ENCODE assay signal across 8 cellular contexts in genomic region chr1:66445492-66446181, GRCh38.
DNase-seq lines count a peak whose midpoint lies in the region; ATAC-seq and TF ChIP-seq lines count a peak whose summit lies in the region.

No MANE protein-coding gene starts in this region.

- DNase-seq in PC-3 (no peak), SKM-1 (lab: John Stamatoyannopoulos, UW; ENCODE audit: unreplicated experiment) (no peak), NCI-H187 treated with DMSO at 0.1 percent for 48 hours (lab: John Stamatoyannopoulos, UW) (no peak), NCI-H524 treated with DMSO at 0.1 percent for 48 hours (lab: John Stamatoyannopoulos, UW) (no peak)
- DNase-seq in activated naive CD8-positive, alpha-beta T cell treated with anti-CD3 and anti-CD28 coated beads for 36 hours: peak; percentile 58
- peak; percentile 74 for DNase-seq in natural killer cell treated with Interleukin-12 subunit alpha and Interleukin-12 subunit beta and Interleukin-15 and Interleukin-18, amount 100 ng/mL, for 72 hours (ENCODE audit: low spot score)

- peaks cover 2% of the 10 kb centered on the region for H3K9me3 Mint-ChIP-seq in activated naive CD8-positive, alpha-beta T cell treated with anti-CD3 and anti-CD28 coated beads for 36 hours
- no peaks in the 10 kb centered on the region for H3K9me3 Mint-ChIP-seq in natural killer cell treated with Interleukin-12 subunit alpha and Interleukin-12 subunit beta and Interleukin-15 and Interleukin-18, amount 100 ng/mL, for 72 hours

- peaks cover 7% of the 10 kb centered on the region for H3K27me3 Mint-ChIP-seq in activated naive CD8-positive, alpha-beta T cell treated with anti-CD3 and anti-CD28 coated beads for 36 hours
- H3K27me3 Mint-ChIP-seq in natural killer cell treated with Interleukin-12 subunit alpha and Interleukin-12 subunit beta and Interleukin-15 and Interleukin-18, amount 100 ng/mL, for 72 hours: peaks cover 0 to 7% of the 10 kb centered on the region in 2 donors

- peaks cover 28% of the 10 kb centered on the region for H3K4me1 Mint-ChIP-seq in activated naive CD8-positive, alpha-beta T cell treated with anti-CD3 and anti-CD28 coated beads for 36 hours
- peaks cover 25 to 31% of the 10 kb centered on the region in 2 donors for H3K4me1 Mint-ChIP-seq in natural killer cell treated with Interleukin-12 subunit alpha and Interleukin-12 subunit beta and Interleukin-15 and Interleukin-18, amount 100 ng/mL, for 72 hours (ENCODE audit: low read depth in 2 of 2)

- no peak overlapping the region for H3K4me3 ChIP-seq in PC-3 (ENCODE audit: low read length)

- no peaks in the 10 kb centered on the region for H3K4me1 ChIP-seq in PC-3 (ENCODE audit: insufficient read depth, low read length)

- H3K27ac ChIP-seq in PC-3 (ENCODE audit: low read length): no peak overlapping the region

- no peak for TF ChIP-seq CTCF in PC-3 (conservative IDR thresholded peaks at IDR 0.05; ENCODE audit: low read depth, low read length)

- POLR2A ChIA-PET in PC-3 (lab: Charles Lee; ENCODE audit: unreplicated experiment): no interaction called here

- no peaks in the 10 kb centered on the region for H3K79me2 ChIP-seq in PC-3 (ENCODE audit: low read length)

- H3K9ac ChIP-seq in PC-3 (ENCODE audit: low read length): no peak overlapping the region; the same call in 1 of the 2 replicates

- no peaks in the 10 kb centered on the region for H3K27me3 ChIP-seq in PC-3 (ENCODE audit: low read length)

- H2AFZ ChIP-seq in PC-3 (ENCODE audit: low read length): peak overlapping the region; percentile 74; the same call in 1 of the 2 replicates

- peaks cover 2% of the 10 kb centered on the region for H3K36me3 Mint-ChIP-seq in activated naive CD8-positive, alpha-beta T cell treated with anti-CD3 and anti-CD28 coated beads for 36 hours
- H3K36me3 Mint-ChIP-seq in natural killer cell treated with Interleukin-12 subunit alpha and Interleukin-12 subunit beta and Interleukin-15 and Interleukin-18, amount 100 ng/mL, for 72 hours: no peaks in the 10 kb centered on the region

- H3K4me2 ChIP-seq in PC-3 (ENCODE audit: low read length): no peak overlapping the region

- peak; percentile 90 for ATAC-seq in GM18511 (IDR thresholded peaks at IDR 0.05; ENCODE audit: unreplicated experiment)
- peak; percentile 86 for ATAC-seq in HG02642 (IDR thresholded peaks at IDR 0.05; ENCODE audit: poor library complexity, unreplicated experiment)
- no peak for ATAC-seq in PC-3
- ATAC-seq in natural killer cell treated with Interleukin-12 subunit alpha and Interleukin-12 subunit beta and Interleukin-15 and Interleukin-18, amount 100 ng/mL, for 72 hours: peak; percentile 90 to 93

- no peaks in the 10 kb centered on the region for H4K20me1 ChIP-seq in PC-3 (ENCODE audit: low read length)

- no TSS peak for BruUV-seq in PC-3 (replicated peaks; lab: Mats Ljungman, UMichigan)

- H3K4me3 Mint-ChIP-seq in activated naive CD8-positive, alpha-beta T cell treated with anti-CD3 and anti-CD28 coated beads for 36 hours: peak overlapping the region; percentile 78
- H3K4me3 Mint-ChIP-seq in natural killer cell treated with Interleukin-12 subunit alpha and Interleukin-12 subunit beta and Interleukin-15 and Interleukin-18, amount 100 ng/mL, for 72 hours: peak overlapping the region; percentile 83

- no peaks in the 10 kb centered on the region for H3K9me2 ChIP-seq in PC-3 (replicated peaks; ENCODE audit: low read length)

- H3K9me3 ChIP-seq in PC-3 (ENCODE audit: low read length): no peaks in the 10 kb centered on the region

- peak overlapping the region; percentile 94 for H3K27ac Mint-ChIP-seq in activated naive CD8-positive, alpha-beta T cell treated with anti-CD3 and anti-CD28 coated beads for 36 hours
- peak overlapping the region; percentile 89 to 95 for H3K27ac Mint-ChIP-seq in natural killer cell treated with Interleukin-12 subunit alpha and Interleukin-12 subunit beta and Interleukin-15 and Interleukin-18, amount 100 ng/mL, for 72 hours

- CTCF ChIA-PET in PC-3 (lab: Charles Lee): interaction anchor here (0.9 to 2.2 kb wide), 7 partner anchors 9 to 206 kb away, joined by 3 to 7 read pairs (median 4); no protein-coding TSS in a partner anchor

- intact Hi-C loops in PC-3 (cut with micrococcal nuclease): loop anchor here (1.0 to 5.0 kb wide), 4 partner anchors 59 to 486 kb away; no protein-coding TSS in a partner anchor

- H3K36me3 ChIP-seq in PC-3 (ENCODE audit: low read depth, low read length): no peaks in the 10 kb centered on the region

- no peaks in the 10 kb centered on the region for H3F3A ChIP-seq in PC-3 (ENCODE audit: low read length, unreplicated experiment)

Comparison
In these comparisons a context has a peak if more than half of its experiments do, and no peak if none do; other contexts are left out.
1. DNase-seq: peak in activated naive CD8-positive, alpha-beta T cell treated with anti-CD3 and anti-CD28 coated beads for 36 hours (single experiment) and natural killer cell treated with Interleukin-12 subunit alpha and Interleukin-12 subunit beta and Interleukin-15 and Interleukin-18, amount 100 ng/mL, for 72 hours (single experiment); none in PC-3 (single experiment), SKM-1 (single experiment), NCI-H187 treated with DMSO at 0.1 percent for 48 hours (single experiment) and NCI-H524 treated with DMSO at 0.1 percent for 48 hours (single experiment).